ENCODE assay signal across 1 cellular context in the genomic region with DNA sequence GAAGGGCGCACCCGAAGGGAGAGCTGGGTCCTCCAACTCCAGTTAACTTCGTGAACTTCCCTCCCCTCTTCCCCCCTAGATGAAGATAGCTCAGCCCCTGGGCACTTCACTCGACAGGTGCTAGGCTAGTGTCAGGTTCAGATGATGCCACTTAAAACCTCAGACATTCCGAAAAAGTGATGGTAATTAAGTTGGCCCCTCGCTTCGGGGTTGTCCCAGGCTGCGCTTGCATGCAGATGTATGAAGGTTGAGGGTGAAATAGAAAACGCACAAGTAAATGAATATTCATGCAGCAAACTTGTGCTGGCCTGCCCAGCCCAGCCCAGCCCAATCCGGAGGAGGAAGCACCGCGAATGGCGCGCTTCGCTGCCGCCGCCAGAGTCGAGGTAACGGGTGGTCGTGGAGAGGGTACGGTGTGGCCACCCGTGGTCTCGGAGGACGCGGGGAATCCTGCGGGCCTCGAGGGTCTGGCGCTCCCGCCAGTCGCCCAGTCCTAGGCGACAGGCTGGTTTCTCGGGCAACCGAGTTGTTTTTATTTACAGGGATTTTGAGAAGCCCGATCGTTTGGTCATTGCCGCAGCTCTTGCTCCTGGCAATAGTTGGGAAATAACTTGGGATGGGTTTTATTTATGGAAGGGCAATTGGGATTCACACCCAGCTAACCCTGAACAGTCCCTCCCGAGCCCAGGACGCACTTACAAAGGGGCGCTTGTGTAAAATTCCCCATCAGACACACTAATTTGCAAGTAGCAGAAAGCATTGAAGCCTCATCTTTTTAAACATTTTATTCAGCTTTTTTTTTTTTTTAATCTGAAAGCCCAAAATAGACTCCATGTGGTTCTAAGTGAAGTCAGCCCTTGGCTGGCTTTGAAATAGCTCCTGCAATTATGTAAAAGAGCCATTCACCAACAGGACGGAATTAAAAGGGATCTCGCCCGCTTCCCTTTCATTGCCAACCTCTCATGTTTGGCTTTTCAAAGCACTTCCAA.
TF ChIP-seq lines count a peak whose summit lies in the region.

No MANE protein-coding gene starts in this region.

TF ChIP-seq in HepG2, 621 proteins besides CTCF, POLR2A, EP300 and RAD21:
- TF ChIP-seq ZNF619 (CRISPR knock-in tag; IDR thresholded peaks at IDR 0.05) (no peak), CBX2 (IDR thresholded peaks at IDR 0.05; ENCODE audit: low read depth, low read length) (0 out of 2 replicates have a peak, but pooled peaks have one; percentile 22), CBX2 (CRISPR knock-in tag; IDR thresholded peaks at IDR 0.05; ENCODE audit: low read depth) (no peak)
TF ChIP-seq in HepG2: peak in this region for 1.
